8 cellular contexts compared by ENCODE assay signal in genomic region chr19:48332351-48332661, GRCh38. TPM values are rescaled to one million over a fixed set of nuclear protein-coding genes. Genes with fewer than 3 reads are reported as not detected.
A peak's percentile ranks its signal among the peaks of the same experiment; 100 is the strongest.
DNase-seq lines count a peak whose midpoint lies in the region; ATAC-seq and TF ChIP-seq lines count a peak whose summit lies in the region.

No MANE protein-coding gene starts in this region.

- no peaks in the 10 kb centered on the region for H3K27me3 ChIP-seq in left lung
- H3K27me3 ChIP-seq in stomach smooth muscle (ENCODE audit: control insufficient read depth in 1 of 2, insufficient read depth in 2 of 2, low read length in 2 of 2), result no peaks in the 10 kb centered on the region

- peak overlapping the region; percentile 97 for H3K4me3 Mint-ChIP-seq in activated CD4-positive, alpha-beta T cell treated with anti-CD3 and anti-CD28 coated beads for 36 hours
- H3K4me3 Mint-ChIP-seq in activated naive CD8-positive, alpha-beta T cell treated with anti-CD3 and anti-CD28 coated beads for 36 hours, result peak overlapping the region; percentile 81

- H3K27ac ChIP-seq in left lung (peak overlapping the region; percentile 88 to 92), stomach smooth muscle (ENCODE audit: low read length) (peak overlapping the region; percentile 92)

- POLR2A ChIA-PET in activated CD4-positive, alpha-beta T cell treated with anti-CD3 and anti-CD28 coated beads for 36 hours (lab: Charles Lee), result interaction anchor here (0.8 to 2.9 kb wide), 4 partner anchors 9 to 32 kb away, joined by 3 to 23 read pairs (median 4); partner anchors contain the start of genes SYNGR4 and TMEM143

- peaks cover 34% of the 10 kb centered on the region for H3K36me3 Mint-ChIP-seq in activated CD4-positive, alpha-beta T cell treated with anti-CD3 and anti-CD28 coated beads for 36 hours (ENCODE audit: low read depth)
- H3K36me3 Mint-ChIP-seq in activated naive CD8-positive, alpha-beta T cell treated with anti-CD3 and anti-CD28 coated beads for 36 hours, result peaks cover 32% of the 10 kb centered on the region

- peak overlapping the region; percentile 98 for H3K27ac Mint-ChIP-seq in activated CD4-positive, alpha-beta T cell treated with anti-CD3 and anti-CD28 coated beads for 36 hours
- H3K27ac Mint-ChIP-seq in activated naive CD8-positive, alpha-beta T cell treated with anti-CD3 and anti-CD28 coated beads for 36 hours, result peak overlapping the region; percentile 90

- no peaks in the 10 kb centered on the region for H3K9me3 ChIP-seq in left lung
- no peaks in the 10 kb centered on the region for H3K9me3 ChIP-seq in stomach smooth muscle (ENCODE audit: control insufficient read depth in 2 of 2, low read length in 2 of 2)

- CTCF ChIA-PET in activated CD4-positive, alpha-beta T cell treated with anti-CD3 and anti-CD28 coated beads for 36 hours (lab: Charles Lee), result interaction anchor here (0.6 to 3.6 kb wide), 14 partner anchors 9 to 1125 kb away, joined by 3 to 55 read pairs (median 8); partner anchors contain the start of genes EMP3, KDELR1, SYNGR4 and TMEM143

- peak overlapping the region in 1 of 2 donors; percentile 45 for H3K4me3 ChIP-seq in left lung
- H3K4me3 ChIP-seq in stomach smooth muscle (ENCODE audit: low read length in 2 of 2), result peak overlapping the region; percentile 72 to 75

- peaks cover 60% of the 10 kb centered on the region for H3K4me1 Mint-ChIP-seq in activated CD4-positive, alpha-beta T cell treated with anti-CD3 and anti-CD28 coated beads for 36 hours
- H3K4me1 Mint-ChIP-seq in activated naive CD8-positive, alpha-beta T cell treated with anti-CD3 and anti-CD28 coated beads for 36 hours, result peaks cover 47% of the 10 kb centered on the region

- H3K4me1 ChIP-seq in left lung (peaks cover 12 to 75% of the 10 kb centered on the region in 2 donors), stomach smooth muscle (ENCODE audit: control insufficient read depth, insufficient read depth, low read length) (peaks cover 39% of the 10 kb centered on the region)

- intact Hi-C loops in activated CD4-positive, alpha-beta T cell treated with anti-CD3 and anti-CD28 coated beads for 36 hours (cut with DNase I, micrococcal nuclease), result loop anchor here (2.0 to 5.0 kb wide), 7 partner anchors 65 to 1076 kb away; partner anchors contain the start of genes CARD8 (in 1 of the 2), CCDC9 (in 1 of the 2), LIG1 (in 1 of the 2) and LMTK3 (in 1 of the 2)
- intact Hi-C loops in left lung (cut with DNase I), result no loop called here

- no peak overlapping the region for H3K9ac ChIP-seq in stomach smooth muscle (ENCODE audit: low read length in 2 of 2)

- ATAC-seq in activated CD4-positive, alpha-beta T cell treated with anti-CD3 and anti-CD28 coated beads for 36 hours, result no peak
- ATAC-seq in left lung, result no peak
- no peak for ATAC-seq in HG02885 (IDR thresholded peaks at IDR 0.05; ENCODE audit: poor library complexity, unreplicated experiment)

- TF ChIP-seq CTCF in left lung (IDR thresholded peaks at IDR 0.05), result no peak

- no peaks in the 10 kb centered on the region for H3K9me3 Mint-ChIP-seq in activated CD4-positive, alpha-beta T cell treated with anti-CD3 and anti-CD28 coated beads for 36 hours (ENCODE audit: low read depth)
- no peaks in the 10 kb centered on the region for H3K9me3 Mint-ChIP-seq in activated naive CD8-positive, alpha-beta T cell treated with anti-CD3 and anti-CD28 coated beads for 36 hours

- H3K36me3 ChIP-seq in left lung (peaks cover 0 to 41% of the 10 kb centered on the region in 2 donors), stomach smooth muscle (ENCODE audit: control insufficient read depth in 2 of 2, insufficient read depth in 2 of 2, low read length in 2 of 2) (peaks cover 9 to 15% of the 10 kb centered on the region in 2 donors)

- H3K27me3 Mint-ChIP-seq in activated CD4-positive, alpha-beta T cell treated with anti-CD3 and anti-CD28 coated beads for 36 hours, result no peaks in the 10 kb centered on the region
- no peaks in the 10 kb centered on the region for H3K27me3 Mint-ChIP-seq in activated naive CD8-positive, alpha-beta T cell treated with anti-CD3 and anti-CD28 coated beads for 36 hours

- DNase-seq in activated CD4-positive, alpha-beta T cell treated with anti-CD3 and anti-CD28 coated beads for 36 hours, result no peak
- no peak for DNase-seq in activated CD4-positive, alpha-beta T cell treated with anti-CD3 and anti-CD28 coated beads for 1 hour
- DNase-seq in activated naive CD8-positive, alpha-beta T cell treated with anti-CD3 and anti-CD28 coated beads for 36 hours, result no peak
- DNase-seq in left lung, result no peak
- DNase-seq in HK-2 (ENCODE audit: unreplicated experiment), result no peak
- no peak for DNase-seq in NOMO-1 treated with DMSO at 0.1 percent for 48 hours (lab: John Stamatoyannopoulos, UW; ENCODE audit: unreplicated experiment)

RNA-seq across cellular contexts. Expression of gene EMP3, which starts 7.0 kb away (rescaled TPM):
- total RNA-seq in activated CD4-positive, alpha-beta T cell treated with anti-CD3 and anti-CD28 coated beads for 36 hours, result 100 to 1,000 TPM; 166 to 195 TPM
- total RNA-seq in activated naive CD8-positive, alpha-beta T cell treated with anti-CD3 and anti-CD28 coated beads for 36 hours, result 100 to 1,000 TPM; 185 to 187 TPM
- total RNA-seq in left lung, result 100 to 1,000 TPM; 127 to 320 TPM

RNA-seq across cellular contexts. Expression of gene TMEM143, which starts 31.4 kb away (rescaled TPM):
- total RNA-seq in activated CD4-positive, alpha-beta T cell treated with anti-CD3 and anti-CD28 coated beads for 36 hours, result 10 to 100 TPM; 18.9 to 21.5 TPM
- 10 to 100 TPM; 15.5 to 16.6 TPM for total RNA-seq in activated naive CD8-positive, alpha-beta T cell treated with anti-CD3 and anti-CD28 coated beads for 36 hours
- total RNA-seq in left lung, result 10 to 100 TPM in 1 of 2 donors, 1 to 10 TPM in 1; 9.8 to 10.6 TPM

RNA-seq across cellular contexts. Expression of gene SYNGR4, which starts 31.9 kb away (rescaled TPM):
- under 1 TPM in 1 of 2 experiments, not detected in 1; 0.25 TPM for total RNA-seq in activated CD4-positive, alpha-beta T cell treated with anti-CD3 and anti-CD28 coated beads for 36 hours
- under 1 TPM in 1 of 2 experiments, not detected in 1; 0.31 TPM for total RNA-seq in activated naive CD8-positive, alpha-beta T cell treated with anti-CD3 and anti-CD28 coated beads for 36 hours
- total RNA-seq in left lung, result not detected

RNA-seq across cellular contexts. Expression of gene KDELR1, which starts 59.0 kb away (rescaled TPM):
- 10 to 100 TPM; 69.5 to 78.8 TPM for total RNA-seq in activated CD4-positive, alpha-beta T cell treated with anti-CD3 and anti-CD28 coated beads for 36 hours
- total RNA-seq in activated naive CD8-positive, alpha-beta T cell treated with anti-CD3 and anti-CD28 coated beads for 36 hours, result 10 to 100 TPM; 72.5 to 73.9 TPM
- 100 to 1,000 TPM; 171 to 187 TPM for total RNA-seq in left lung

Comparison
In these comparisons a context has a peak if more than half of its experiments do, and no peak if none do; other contexts are left out.
1. intact Hi-C loops: an anchor here in activated CD4-positive, alpha-beta T cell treated with anti-CD3 and anti-CD28 coated beads for 36 hours (2.0 to 5.0 kb wide); none called in left lung.